In genomic region chr15:75451674-75452363, GRCh38 we compare ENCODE assay signal across 8 cellular contexts.
DNase-seq lines count a peak whose midpoint lies in the region; ATAC-seq, FAIRE-seq and TF ChIP-seq lines count a peak whose summit lies in the region.

SIN3A (minus strand) TSS chr15:75451690; CDS start chr15:75430375, 21,315 bp downstream.

- peak; percentile 100 for DNase-seq in AG10803 (ENCODE audit: low read depth)
- DNase-seq in GM19239 (ENCODE audit: insufficient read length, low spot score), result peak; percentile 52
- DNase-seq in NCI-H524 treated with DMSO at 0.1 percent for 48 hours (lab: John Stamatoyannopoulos, UW), result peak; percentile 99
- DNase-seq in activated CD4-positive, alpha-beta T cell treated with anti-CD3 and anti-CD28 coated beads for 4 hours, result peak; percentile 99 to 100
- peak; percentile 100 for DNase-seq in kidney glomerular epithelial cell (lab: John Stamatoyannopoulos, UW)
- DNase-seq in stimulated activated CD4-positive, alpha-beta T cell treated with anti-CD3 and anti-CD28 coated beads, Interleukin-1b, Interleukin-23, amount 100 ng/mL, for 1 hour (ENCODE audit: low read depth in 2 of 2), result peak; percentile 99

- H3K4me3 ChIP-seq in AG10803 (ENCODE audit: low read length), result peak within 1 kb of the TSS; percentile 95

- peak within 1 kb of the TSS; percentile 98 for H3K27ac ChIP-seq in cingulate gyrus (ENCODE audit: low read depth, low read length)

- TF ChIP-seq CTCF in AG10803 (conservative IDR thresholded peaks at IDR 0.05; ENCODE audit: low read length), result no peak

- peak; percentile 26 for ATAC-seq in HG03457 (IDR thresholded peaks at IDR 0.05; ENCODE audit: unreplicated experiment)

- FAIRE-seq in GM19239 (lab: Jason Lieb, UNC), result peak; percentile 98

Comparison
In these comparisons a context has a peak if more than half of its experiments do, and no peak if none do; other contexts are left out.
1. Peak in every context shown above with its lines: DNase-seq, ATAC-seq, H3K4me3 ChIP-seq and H3K27ac ChIP-seq.